In genomic region chr9:137458194-137459146, GRCh38 we compare ENCODE assay signal across 8 cellular contexts. TPM values are rescaled to one million over a fixed set of nuclear protein-coding genes. Genes with fewer than 3 reads are reported as not detected.
DNase-seq lines count a peak whose midpoint lies in the region; ATAC-seq and TF ChIP-seq lines count a peak whose summit lies in the region.

No MANE protein-coding gene starts in this region.

- WGBS in body of pancreas, 2 donors = 12% methylated on average over 79 of the region's 87 CpGs; no CpG with 5 or more reads in 1 of the 2 donors
- 29% methylated on average over 35 of the region's 87 CpGs for WGBS in smooth muscle cell (ENCODE audit: low lambda C conversion rate)

- H2AFZ ChIP-seq in MM.1S (ENCODE audit: low read length) (no peak overlapping the region), smooth muscle cell (ENCODE audit: low read depth) (no peak overlapping the region)

- H3K9me2 ChIP-seq in MM.1S (replicated peaks; ENCODE audit: insufficient read depth, low read length) = no peaks in the 10 kb centered on the region

- peak overlapping the region; percentile 95 for H3K4me2 ChIP-seq in MM.1S (ENCODE audit: low read depth, low read length)
- peak overlapping the region; percentile 90 for H3K4me2 ChIP-seq in smooth muscle cell

- H3K27ac ChIP-seq in C4-2B (peak overlapping the region; percentile 84), MM.1S (ENCODE audit: low read length) (no peak overlapping the region), body of pancreas (peak overlapping the region; percentile 49 to 72 (median 62)), smooth muscle cell (ENCODE audit: low read depth) (no peak overlapping the region)

- H3K79me2 ChIP-seq in MM.1S (ENCODE audit: low read length) (peaks cover 5% of the 10 kb centered on the region; the same call in 1 of the 2 replicates), smooth muscle cell (ENCODE audit: low read depth) (peaks cover 6% of the 10 kb centered on the region)

- H4K20me1 ChIP-seq in MM.1S (ENCODE audit: insufficient read depth, low read length) (no peaks in the 10 kb centered on the region), smooth muscle cell (ENCODE audit: low read depth) (peaks cover 12% of the 10 kb centered on the region)

- H3K9ac ChIP-seq in MM.1S (ENCODE audit: low read length) (peak overlapping the region; percentile 67), smooth muscle cell (ENCODE audit: low read depth) (peak overlapping the region; percentile 85)

- TF ChIP-seq CTCF in C4-2B (conservative IDR thresholded peaks at IDR 0.05) = no peak
- no peak for TF ChIP-seq CTCF in MM.1S (IDR thresholded peaks at IDR 0.05; ENCODE audit: low read length)
- TF ChIP-seq CTCF in body of pancreas (IDR thresholded peaks at IDR 0.05) = no peak
- no peak for TF ChIP-seq CTCF in smooth muscle cell (IDR thresholded peaks at IDR 0.05; ENCODE audit: borderline replicate concordance, insufficient read depth, poor library complexity, severe bottlenecking)

- peak overlapping the region; percentile 83 for H3K4me3 ChIP-seq in MM.1S (ENCODE audit: low read length)
- peak overlapping the region; percentile 16 to 29 for H3K4me3 ChIP-seq in body of pancreas
- peak overlapping the region; percentile 81 for H3K4me3 ChIP-seq in iPS-18c (ENCODE audit: insufficient read depth, low read depth, low read length)
- H3K4me3 ChIP-seq in smooth muscle cell = peak overlapping the region; percentile 80

- no peak for TF ChIP-seq POLR2A in body of pancreas (IDR thresholded peaks at IDR 0.05)

- intact Hi-C loops in body of pancreas (cut with DNase I) = no loop called here

- H3K36me3 ChIP-seq in MM.1S (replicated peaks; ENCODE audit: insufficient read depth, low read length) (no peaks in the 10 kb centered on the region; the same call in 1 of the 2 replicates), body of pancreas (replicated peaks in 1 of 2; ENCODE audit: insufficient read depth in 1 of 2, low read depth in 2 of 2) (no peaks in the 10 kb centered on the region), smooth muscle cell (ENCODE audit: low read depth) (no peaks in the 10 kb centered on the region)

- ATAC-seq in GM19328 (IDR thresholded peaks at IDR 0.05; ENCODE audit: unreplicated experiment) (peak; percentile 10), body of pancreas (peak; percentile 19)

- H3K27me3 ChIP-seq in MM.1S (replicated peaks; ENCODE audit: insufficient read depth, low read length) = peaks cover 3% of the 10 kb centered on the region; the same call in 1 of the 2 replicates
- no peaks in the 10 kb centered on the region for H3K27me3 ChIP-seq in body of pancreas
- H3K27me3 ChIP-seq in smooth muscle cell (ENCODE audit: low read depth) = peaks cover 4% of the 10 kb centered on the region

- H3K9me3 ChIP-seq in MM.1S (replicated peaks; ENCODE audit: insufficient read depth, low read length) (no peaks in the 10 kb centered on the region), body of pancreas (no peaks in the 10 kb centered on the region), iPS-18c (ENCODE audit: control insufficient read depth, insufficient read depth, low read length) (no peaks in the 10 kb centered on the region), smooth muscle cell (replicated peaks; ENCODE audit: low read depth) (no peaks in the 10 kb centered on the region)

- peaks cover 12% of the 10 kb centered on the region; the same call in 1 of the 2 replicates for H3K4me1 ChIP-seq in MM.1S (ENCODE audit: low read length)
- peaks cover 45% of the 10 kb centered on the region for H3K4me1 ChIP-seq in body of pancreas
- peaks cover 11% of the 10 kb centered on the region for H3K4me1 ChIP-seq in smooth muscle cell (ENCODE audit: low read depth)

- no peaks in the 10 kb centered on the region for H3F3A ChIP-seq in MM.1S (ENCODE audit: insufficient read depth, low read length)
- H3F3A ChIP-seq in smooth muscle cell (ENCODE audit: low read depth) = no peaks in the 10 kb centered on the region

- DNase-seq in MM.1S = no peak
- DNase-seq in body of pancreas = peak; percentile 42 to 67 (median 66)
- DNase-seq in smooth muscle cell (lab: John Stamatoyannopoulos, UW; ENCODE audit: unreplicated experiment) = no peak
- DNase-seq in GOT3 (lab: John Stamatoyannopoulos, UW) = no peak
- DNase-seq in stimulated activated naive CD4-positive, alpha-beta T cell treated with Interleukin-2 at 50 U/mL for 16 hours (lab: John Stamatoyannopoulos, UW) = no peak

RNA-seq across cellular contexts. Expression of gene NSMF, which starts 0.7 kb away (rescaled TPM):
- total RNA-seq in body of pancreas (10 to 100 TPM; 65.4 to 65.9 TPM), smooth muscle cell (25.2 and 30.9 TPM in 2 replicates)
- 48.5 and 55.9 TPM in 2 replicates for polyA plus RNA-seq in smooth muscle cell

RNA-seq across cellular contexts. Expression of gene ENTPD8, which starts 17.3 kb away (rescaled TPM):
- total RNA-seq in body of pancreas (1 to 10 TPM; 2.0 to 2.3 TPM), smooth muscle cell (not detected in 2 replicates)
- polyA plus RNA-seq in smooth muscle cell = not detected in 2 replicates

RNA-seq across cellular contexts. Expression of gene NOXA1, which starts 35.3 kb away (rescaled TPM):
- total RNA-seq in body of pancreas (10 to 100 TPM in 1 of 2 donors, 1 to 10 TPM in 1; 7.3 to 12.9 TPM), smooth muscle cell (0.09 and 0.90 TPM in 2 replicates)
- 0.81 and 3.8 TPM in 2 replicates for polyA plus RNA-seq in smooth muscle cell

RNA-seq across cellular contexts. Expression of gene EXD3, which starts 35.5 kb away (rescaled TPM):
- 10 to 100 TPM; 23.3 to 34.9 TPM for total RNA-seq in body of pancreas
- total RNA-seq in smooth muscle cell = 3.1 and 10.4 TPM in 2 replicates
- polyA plus RNA-seq in smooth muscle cell = 12.5 and 15.7 TPM in 2 replicates

Comparison
In these comparisons a context has a peak if more than half of its experiments do, and no peak if none do; other contexts are left out.
1. H3K27ac ChIP-seq: peak in C4-2B (single experiment) and body of pancreas (4 of 4); none in MM.1S (single experiment) and smooth muscle cell (single experiment).
2. DNase-seq: peak in body of pancreas (4 of 4); none in MM.1S (single experiment), smooth muscle cell (single experiment), GOT3 (single experiment) and stimulated activated naive CD4-positive, alpha-beta T cell treated with Interleukin-2 at 50 U/mL for 16 hours (single experiment).
3. H3K4me3 ChIP-seq: peak in every context shown above with its lines; median percentile 83 in MM.1S; 81 in iPS-18c; 80 in smooth muscle cell; 22 in body of pancreas.